ENCODE assay signal across 21 cellular contexts in genomic region chr15:79606831-79607355, GRCh38.
DNase-seq lines count a peak whose midpoint lies in the region; ATAC-seq and TF ChIP-seq lines count a peak whose summit lies in the region.
"Had no signal": no experiment of that assay in that cellular context is flagged by ENCODE, and none has a peak within 500 bp of the region (broad histone marks: within the 10 kb centered on the region; RNA-seq: fewer than 3 reads in every experiment).

No MANE protein-coding gene starts in this region.

- no peak overlapping the region for H3K23ac ChIP-seq in neuronal stem cell (ENCODE audit: low read depth, low read length, poor library complexity)

- H3K36me3 ChIP-seq in neuronal stem cell (replicated peaks in 1 of 2; ENCODE audit: control insufficient read depth in 2 of 2, insufficient read depth in 2 of 2, low read length in 2 of 2) (no peaks in the 10 kb centered on the region), heart left ventricle (no peaks in the 10 kb centered on the region)
- H3K36me3 ChIP-seq: BLaER1 treated with 17β-estradiol and CSF1 and Interleukin-3, amounts not matched to agents 10 nM and 100 nM had no signal

- H2BK120ac ChIP-seq in neuronal stem cell (ENCODE audit: low read depth, low read length) = no peak overlapping the region

- H3K18ac ChIP-seq in neuronal stem cell (ENCODE audit: low read length) = no peak overlapping the region

- no CpG with 5 or more reads among the region's 5 CpGs for WGBS in neuronal stem cell (ENCODE audit: extremely low coverage in 2 of 2, insufficient read length in 2 of 2, insufficient replicate concordance in 1 of 2), 2 donors
- 83 to 87% (median 83%) methylated on average over 5 of the region's 5 CpGs for WGBS in heart left ventricle, 4 donors

- peaks cover 0 to 3% of the 10 kb centered on the region in 2 donors for H3K9me3 ChIP-seq in neuronal stem cell (replicated peaks in 1 of 2; ENCODE audit: control insufficient read depth in 2 of 2, insufficient read depth in 1 of 2, low read depth in 1 of 2, low read length in 2 of 2)
- no peaks in the 10 kb centered on the region for H3K9me3 ChIP-seq in heart left ventricle
- H3K9me3 ChIP-seq: BLaER1 treated with 17β-estradiol and CSF1 and Interleukin-3, amounts not matched to agents 10 nM and 100 nM; Caco-2 had no signal

- no peak overlapping the region for H3K4ac ChIP-seq in neuronal stem cell (ENCODE audit: low read length)

- peak overlapping the region; percentile 15 for H2BK5ac ChIP-seq in neuronal stem cell (ENCODE audit: low read length)

- TF ChIP-seq POLR2A in heart left ventricle (IDR thresholded peaks at IDR 0.05) = no peak

- H3K9ac ChIP-seq in neuronal stem cell (ENCODE audit: low read depth, low read length, poor library complexity) = no peak overlapping the region
- H3K9ac ChIP-seq: BLaER1 treated with 17β-estradiol and CSF1 and Interleukin-3, amounts not matched to agents 10 nM and 100 nM had no signal

- H3K79me1 ChIP-seq in neuronal stem cell (ENCODE audit: low read depth, low read length) = no peaks in the 10 kb centered on the region

- intact Hi-C loops in heart left ventricle (cut with DNase I) = no loop called here

- no peak overlapping the region for H2AFZ ChIP-seq in neuronal stem cell (ENCODE audit: low read length)

- H2BK12ac ChIP-seq in neuronal stem cell (ENCODE audit: low read length) = no peak overlapping the region

- no peak overlapping the region for H3K14ac ChIP-seq in neuronal stem cell (ENCODE audit: low read length)

- H3K4me1 ChIP-seq in neuronal stem cell (ENCODE audit: control insufficient read depth in 2 of 2, insufficient read depth in 1 of 2, low read depth in 1 of 2, low read length in 2 of 2) (no peaks in the 10 kb centered on the region), heart left ventricle (peaks cover 0 to 4% (median 0%) of the 10 kb centered on the region in 12 donors)
- H3K4me1 ChIP-seq: BLaER1 treated with 17β-estradiol and CSF1 and Interleukin-3, amounts not matched to agents 10 nM and 100 nM; Caco-2 had no signal

- H2BK15ac ChIP-seq in neuronal stem cell (ENCODE audit: low read length) = no peak overlapping the region

- CTCF ChIA-PET in HEK293T (lab: Yijun Ruan, JAX) = interaction anchor here (1.5 kb wide), 1 partner anchor 11 kb away, joined by 6 read pairs; no protein-coding TSS in a partner anchor

- TF ChIP-seq CTCF in heart left ventricle (IDR thresholded peaks at IDR 0.05) = no peak

- no peak for ATAC-seq in GM21360 (IDR thresholded peaks at IDR 0.05; ENCODE audit: unreplicated experiment)
- no peak for ATAC-seq in heart left ventricle
- ATAC-seq: CD8-positive, alpha-beta T cell; GM12878 had no signal

- H3K27ac ChIP-seq in neuronal stem cell (replicated peaks; ENCODE audit: low read length) (no peak overlapping the region), heart left ventricle (no peak overlapping the region)
- H3K27ac ChIP-seq: BLaER1 treated with 17β-estradiol and CSF1 and Interleukin-3, amounts not matched to agents 10 nM and 100 nM; C4-2B had no signal

- H4K91ac ChIP-seq in neuronal stem cell (ENCODE audit: low read depth, low read length, poor library complexity) = no peak overlapping the region

- no peak overlapping the region for H3K4me2 ChIP-seq in neuronal stem cell (ENCODE audit: insufficient read depth, low read length, poor library complexity, severe bottlenecking)
- H3K4me2 ChIP-seq: BLaER1 treated with 17β-estradiol and CSF1 and Interleukin-3, amounts not matched to agents 10 nM and 100 nM had no signal

- no peak overlapping the region for H2AK5ac ChIP-seq in neuronal stem cell (ENCODE audit: low read depth, low read length)

- no peak overlapping the region for H4K8ac ChIP-seq in neuronal stem cell (ENCODE audit: low read depth, low read length)

- POLR2A ChIA-PET in HEK293T (lab: Yijun Ruan, JAX) = no interaction called here

- DNase-seq in HEK293T (ENCODE audit: extremely low spot score) (peak; percentile 2), neuronal stem cell (ENCODE audit: low spot score) (no peak), AML-193 (lab: John Stamatoyannopoulos, UW) (no peak), heart left ventricle (no peak)
- DNase-seq: 8988T; ACHN; Caco-2; Calu3; CD4-positive, alpha-beta T cell; CD8-positive, alpha-beta T cell; DMS 273 treated with DMSO at 0.1 percent for 48 hours; DMS153; DMS53; DMS79; DND-41; EL; GDM1 had no signal

- H3K27me3 ChIP-seq in neuronal stem cell (ENCODE audit: control insufficient read depth in 3 of 3, insufficient read depth in 3 of 3, low read depth in 1 of 3, low read length in 3 of 3) (peaks cover 0 to 8% (median 0%) of the 10 kb centered on the region in 3 experiments), heart left ventricle (no peaks in the 10 kb centered on the region)
- H3K27me3 ChIP-seq: BLaER1 treated with 17β-estradiol and CSF1 and Interleukin-3, amounts not matched to agents 10 nM and 100 nM had no signal

- no peak overlapping the region for H3K4me3 ChIP-seq in neuronal stem cell (ENCODE audit: low read length in 2 of 2)
- H3K4me3 ChIP-seq in heart left ventricle = no peak overlapping the region
- H3K4me3 ChIP-seq: BLaER1 treated with 17β-estradiol and CSF1 and Interleukin-3, amounts not matched to agents 10 nM and 100 nM; GM12878 had no signal

TF ChIP-seq in HEK293T, 16 proteins besides CTCF, POLR2A, EP300 and RAD21:
- TF ChIP-seq NFRKB (IDR thresholded peaks at IDR 0.05) (no peak), LEF1 (IDR thresholded peaks at IDR 0.05; ENCODE audit: borderline replicate concordance) (no peak)
